ENCODE assay signal across 12 cellular contexts in genomic region chr1:24972257-24973242, GRCh38. TPM values are rescaled to one million over a fixed set of nuclear protein-coding genes. Genes with fewer than 3 reads are reported as not detected.
A peak's percentile ranks its signal among the peaks of the same experiment; 100 is the strongest.
DNase-seq lines count a peak whose midpoint lies in the region; ATAC-seq, FAIRE-seq and TF ChIP-seq lines count a peak whose summit lies in the region.
"Had no signal": no experiment of that assay in that cellular context is flagged by ENCODE, and none has a peak within 500 bp of the region (broad histone marks: within the 10 kb centered on the region; RNA-seq: fewer than 3 reads in every experiment).

No MANE protein-coding gene starts in this region.

- peaks cover 34% of the 10 kb centered on the region for H3K27me3 Mint-ChIP-seq in nephron progenitor cell (ENCODE audit: low read depth, poor library complexity)

- peak; percentile 15; the same call in 2 of the 3 replicates for ATAC-seq in GM12878
- ATAC-seq in HG02610 (IDR thresholded peaks at IDR 0.05; ENCODE audit: unreplicated experiment), result no peak

- CTCF ChIA-PET in GM12878 (lab: Yijun Ruan, JAX), result interaction anchor here (0.9 to 1.8 kb wide), 7 partner anchors 10 to 65 kb away, joined by 3 to 6 read pairs (median 3); no protein-coding TSS in a partner anchor

- H3K4me2 ChIP-seq in GM23248 (ENCODE audit: unreplicated experiment) (no peak overlapping the region), Loucy (ENCODE audit: low read depth, low read length, poor library complexity, severe bottlenecking) (peak overlapping the region; percentile 41), GM12878 (ENCODE audit: control insufficient read depth, insufficient read depth) (peak overlapping the region; percentile 10)

- intact Hi-C loops in GM12878 (cut with micrococcal nuclease; ENCODE audit: unreplicated experiment), result no loop called here

- H3K4me3 ChIP-seq in GM23248 (no peak overlapping the region), Loucy (ENCODE audit: low read length, poor library complexity, severe bottlenecking) (no peak overlapping the region), GM12878 (no peak overlapping the region)

- RAD21 ChIA-PET in GM12878 (lab: Charles Lee; ENCODE audit: unreplicated experiment), result interaction anchor here (0.8 to 1.1 kb wide), 6 partner anchors 13 to 59 kb away, joined by 3 to 4 read pairs (median 3); no protein-coding TSS in a partner anchor

- H3K4me1 Mint-ChIP-seq in nephron progenitor cell, result peaks cover 38% of the 10 kb centered on the region

- 68 to 77% methylated on average over 13 of the region's 13 CpGs for WGBS in GM23248 (ENCODE audit: low coverage in 1 of 2, low lambda C conversion rate in 2 of 2, missing lambda C conversion rate in 2 of 2), 2 experiments
- WGBS in GM12878 (ENCODE audit: insufficient coverage, insufficient replicate concordance, low lambda C conversion rate, missing lambda C conversion rate), result 89% methylated on average over 11 of the region's 13 CpGs

- POLR2A ChIA-PET in GM12878 (lab: Charles Lee), result interaction anchor here (0.9 to 1.2 kb wide), 2 partner anchors 36 to 50 kb away, joined by 4 to 7 read pairs; no protein-coding TSS in a partner anchor

- peaks cover 17% of the 10 kb centered on the region; the same call in 1 of the 2 replicates for H3K4me1 ChIP-seq in GM23248 (ENCODE audit: insufficient read depth)
- peaks cover 23% of the 10 kb centered on the region for H3K4me1 ChIP-seq in Loucy (ENCODE audit: insufficient read depth, low read length, poor library complexity, severe bottlenecking)
- peaks cover 22% of the 10 kb centered on the region for H3K4me1 ChIP-seq in GM12878 (ENCODE audit: control insufficient read depth, insufficient read depth, low read length)

- SMC1A ChIA-PET in GM12878 (lab: Charles Lee; ENCODE audit: uncharacterized antibody, unreplicated experiment), result interaction anchor here (0.7 to 4.3 kb wide), 6 partner anchors 9 to 484 kb away, joined by 3 to 28 read pairs (median 4); no protein-coding TSS in a partner anchor

- H3K27me3 ChIP-seq in GM23248 (replicated peaks; ENCODE audit: insufficient read depth), result no peaks in the 10 kb centered on the region
- H3K27me3 ChIP-seq in Loucy (ENCODE audit: insufficient read depth, low read length, poor library complexity, severe bottlenecking), result no peaks in the 10 kb centered on the region
- H3K27me3 ChIP-seq in GM12878 (replicated peaks in 1 of 2; ENCODE audit: control insufficient read depth in 2 of 2, insufficient read depth in 2 of 2, low read length in 1 of 2), result no peaks in the 10 kb centered on the region

- H3K9me2 ChIP-seq in GM23248 (ENCODE audit: insufficient read depth), result no peaks in the 10 kb centered on the region
- H3K9me2 ChIP-seq in Loucy (replicated peaks; ENCODE audit: low read depth, low read length), result no peaks in the 10 kb centered on the region

- H3F3A ChIP-seq in GM23248 (ENCODE audit: insufficient read depth) (no peaks in the 10 kb centered on the region), Loucy (ENCODE audit: low read depth) (no peaks in the 10 kb centered on the region)

- no TSS peak for BruUV-seq in GM12878 (replicated peaks; lab: Mats Ljungman, UMichigan)

- no peak for TF ChIP-seq RAD21 in GM12878 (IDR thresholded peaks at IDR 0.05; ENCODE audit: insufficient read depth, low read depth, low read length)

- H4K20me1 ChIP-seq in GM23248 (ENCODE audit: insufficient read depth) (no peaks in the 10 kb centered on the region), Loucy (ENCODE audit: insufficient read depth, low read length, poor library complexity, severe bottlenecking) (no peaks in the 10 kb centered on the region), GM12878 (ENCODE audit: control insufficient read depth, insufficient read depth) (no peaks in the 10 kb centered on the region)

- peaks cover 41% of the 10 kb centered on the region for H3K9me3 Mint-ChIP-seq in nephron progenitor cell

- peak overlapping the region; percentile 90 for H3K27ac Mint-ChIP-seq in nephron progenitor cell

- in situ Hi-C loops in GM23248 (cut with MboI) (no loop called here), GM12878 (cut with MboI) (no loop called here)

- peaks cover 26% of the 10 kb centered on the region for H3K36me3 Mint-ChIP-seq in nephron progenitor cell (ENCODE audit: low read depth)

- no peak for TF ChIP-seq POLR2A in GM12878 (IDR thresholded peaks at IDR 0.05; ENCODE audit: low read depth, low read length)

- H3K79me2 ChIP-seq in GM23248 (ENCODE audit: insufficient read depth) (no peaks in the 10 kb centered on the region), Loucy (ENCODE audit: insufficient read depth, low read length) (no peaks in the 10 kb centered on the region), GM12878 (ENCODE audit: control insufficient read depth, insufficient read depth, low read length) (no peaks in the 10 kb centered on the region)

- H3K9ac ChIP-seq in GM23248, result no peak overlapping the region
- peak overlapping the region; percentile 16 for H3K9ac ChIP-seq in Loucy (ENCODE audit: low read depth, low read length, poor library complexity, severe bottlenecking)
- no peak overlapping the region for H3K9ac ChIP-seq in GM12878 (ENCODE audit: control insufficient read depth, insufficient read depth, low read length)

- no peak for TF ChIP-seq EP300 in GM12878 (IDR thresholded peaks at IDR 0.05; ENCODE audit: borderline replicate concordance in 1 of 2, control insufficient read depth in 1 of 2, low read depth in 2 of 2, low read length in 2 of 2)

- no peak overlapping the region for H3K4me3 Mint-ChIP-seq in nephron progenitor cell

- H3K9me3 ChIP-seq in GM23248 (ENCODE audit: low read depth) (no peaks in the 10 kb centered on the region), Loucy (ENCODE audit: insufficient read depth, low read depth, low read length) (peaks cover 14% of the 10 kb centered on the region; the same call in 1 of the 2 replicates), GM12878 (replicated peaks; ENCODE audit: control insufficient read depth, insufficient read depth, low read length) (peaks cover 8% of the 10 kb centered on the region)

- DNase-seq in GM23248 (no peak), GM12878 (ENCODE audit: low read depth, low spot score) (no peak), nephron progenitor cell (no peak), urothelium cell line (ENCODE audit: low spot score) (no peak), NCI-H524 (lab: John Stamatoyannopoulos, UW) (no peak)
- DNase-seq: GOT3, kidney glomerular epithelial cell, NCI-H187, OCI-M1 had no signal

- H3K36me3 ChIP-seq in GM23248 (ENCODE audit: low read depth) (no peaks in the 10 kb centered on the region), Loucy (ENCODE audit: insufficient read depth, low read length) (no peaks in the 10 kb centered on the region), GM12878 (ENCODE audit: control insufficient read depth in 2 of 2, insufficient read depth in 2 of 2, low read length in 1 of 2) (no peaks in the 10 kb centered on the region)

- TF ChIP-seq CTCF in Loucy (conservative IDR thresholded peaks at IDR 0.05; ENCODE audit: low read length) (no peak), GM12878 (IDR thresholded peaks at IDR 0.05 in 2 of 3, conservative IDR thresholded peaks at IDR 0.05 in 1 of 3; ENCODE audit: control insufficient read depth in 2 of 3, extremely low read depth in 1 of 3, insufficient read depth in 1 of 3, low read depth in 3 of 3, low read length in 3 of 3) (no peak), nephron progenitor cell (IDR thresholded peaks at IDR 0.05) (no peak)

- FAIRE-seq in GM12878 (lab: Jason Lieb, UNC) (no peak), urothelium cell line (lab: Jason Lieb, UNC) (no peak)

- H3K27ac ChIP-seq in GM23248 (no peak overlapping the region), GM12878 (ENCODE audit: control insufficient read depth, insufficient read depth) (peak overlapping the region; percentile 43; the same call in 1 of the 2 replicates)

- H2AFZ ChIP-seq in GM23248 (peak overlapping the region; percentile 43), Loucy (ENCODE audit: low read length) (no peak overlapping the region), GM12878 (ENCODE audit: control insufficient read depth, low read depth, low read length) (peak overlapping the region; percentile 26)

TF ChIP-seq in GM12878, 131 proteins besides CTCF, POLR2A, EP300 and RAD21 (continues in another document):
- TF ChIP-seq FOS (IDR thresholded peaks at IDR 0.05; ENCODE audit: borderline replicate concordance, extremely low read depth, insufficient read length) (no peak), NFYA (IDR thresholded peaks at IDR 0.05; ENCODE audit: borderline replicate concordance, low read depth, low read length) (no peak), TCF3 (IDR thresholded peaks at IDR 0.05; ENCODE audit: borderline replicate concordance, insufficient read depth, low read depth, low read length) (no peak)

RNA-seq across cellular contexts. Expression of gene RUNX3, which starts 42.5 kb away (rescaled TPM):
- 0.43 and 2.7 TPM in 2 replicates for total RNA-seq in GM23248 (2014; rRNA removed; shearing (Covaris generic))
- 1.3 and 1.4 TPM in 2 replicates for polyA plus RNA-seq in GM23248 (2016; fragmentation: Nextera tagmentation; extraction: Ambion mirVana)
- 101 and 106 TPM in 2 replicates for total RNA-seq in GM12878 (2013; cell fraction: nucleolus; rRNA removed)
- total RNA-seq in GM12878 (2014; rRNA removed), result 25.8 and 33.5 TPM in 2 replicates
- total RNA-seq in GM12878 (2014; rRNA removed; fragmentation: Illumina TruSeq; extraction: Trizol), result 18.4 and 19.0 TPM in 2 replicates
- total RNA-seq in GM12878 (2021), result 148 and 151 TPM in 2 replicates
- polyA plus RNA-seq in GM12878 (2011; ENCODE audit: low read depth), result 44.1 TPM
- 15.0 and 25.8 TPM in 2 replicates for polyA plus RNA-seq in GM12878 (2011; rRNA removed)
- 45.6 and 51.9 TPM in 2 replicates for polyA plus RNA-seq in GM12878 (2011; cell fraction: cytosol; rRNA removed)
- polyA plus RNA-seq in GM12878 (2011; cell fraction: nucleus; rRNA removed), result 72.8 and 112 TPM in 2 replicates
- 91.6 and 104 TPM in 2 replicates for polyA plus RNA-seq in GM12878 (2012)
- polyA plus RNA-seq in GM12878 (2014; fragmentation: Illumina TruSeq; extraction: Trizol), result 48.8 and 61.7 TPM in 2 replicates
- 10 to 100 TPM; 21.6 to 26.3 TPM for polyA plus RNA-seq in GM12878 (2014; fragmentation: Nextera tagmentation; extraction: Ambion mirVana)
- polyA plus RNA-seq in GM12878 (2014; rRNA removed), result 64.7 and 79.6 TPM in 2 replicates
- 10 to 100 TPM; 29.3 to 34.0 TPM for polyA plus RNA-seq in GM12878 (2016; fragmentation: Nextera tagmentation; extraction: Ambion mirVana)
- 20.0 and 31.7 TPM in 2 replicates for polyA minus RNA-seq in GM12878 (2011; rRNA and poly(A)+ RNA removed)
- polyA minus RNA-seq in GM12878 (2011; cell fraction: cytosol; rRNA and poly(A)+ RNA removed), result 30.6 and 47.6 TPM in 2 replicates
- polyA minus RNA-seq in GM12878 (2011; cell fraction: nucleus; rRNA and poly(A)+ RNA removed), result 30.8 and 46.2 TPM in 2 replicates
- total RNA-seq: osteocyte had no signal
